Comparison of ENCODE assay signal across 30 cellular contexts in the genomic region with DNA sequence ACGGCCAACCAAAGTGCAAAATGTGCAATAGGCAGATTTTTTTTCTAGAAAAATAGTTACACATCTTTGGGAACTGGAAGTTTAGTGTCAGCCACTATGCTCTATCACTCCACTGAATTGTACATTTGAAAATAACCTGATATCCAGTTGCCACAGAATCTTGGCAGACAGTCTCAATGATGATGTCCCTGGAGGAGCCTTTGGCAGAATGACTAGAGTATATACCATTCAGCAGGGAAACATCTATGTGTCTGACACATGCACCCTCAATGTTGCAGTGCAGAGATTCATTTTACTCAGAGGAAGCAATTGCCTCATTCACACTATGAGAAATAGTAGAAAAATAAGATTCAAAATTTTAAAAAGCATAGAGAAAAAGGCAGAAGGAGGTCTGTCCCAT.
"Had no signal": no experiment of that assay in that cellular context is flagged by ENCODE, and none has a peak within 500 bp of the region (broad histone marks: within the 10 kb centered on the region; RNA-seq: fewer than 3 reads in every experiment).

No MANE protein-coding gene starts in this region.

- DNase-seq: activated CD4-positive, alpha-beta memory T cell treated with anti-CD3 and anti-CD28 coated beads for 36 hours; activated CD4-positive, alpha-beta T cell treated with anti-CD3 and anti-CD28 coated beads for 4 hours; activated CD4-positive, alpha-beta T cell treated with anti-CD3 and anti-CD28 coated beads, Interleukin-2, amount 10 ng/mL, durations not matched to agents 24 days and 14 days; activated CD4-positive, alpha-beta T cell treated with anti-CD3 and anti-CD28 coated beads, Interleukin-2, amount 50 U/mL, for 1 hour; activated CD4-positive, alpha-beta T cell treated with anti-CD3 and anti-CD28 coated beads, Interleukin-2, amount 50 U/mL, for 4 hours; activated CD4-positive, CD25-positive, alpha-beta regulatory T cell; activated CD8-positive, alpha-beta memory T cell treated with anti-CD3 and anti-CD28 coated beads, Interleukin-2, amount 50 U/mL, for 4 hours; activated CD8-positive, alpha-beta T cell treated with anti-CD3 and anti-CD28 coated beads for 36 hours; activated effector memory CD4-positive, alpha-beta T cell treated with anti-CD3 and anti-CD28 coated beads, Interleukin-2, amount 50 U/mL, for 16 hours; activated gamma-delta T cell treated with Interleukin-2 at 50 U/mL for 16 hours; activated naive CD4-positive, alpha-beta T cell; activated naive CD4-positive, alpha-beta T cell treated with anti-CD3 and anti-CD28 coated beads for 36 hours; activated naive CD4-positive, alpha-beta T cell treated with anti-CD3 and anti-CD28 coated beads, Interleukin-2, amount 50 U/mL, for 16 hours; activated naive CD8-positive, alpha-beta T cell treated with anti-CD3 and anti-CD28 coated beads for 36 hours; activated T-cell treated with anti-CD3 and anti-CD28 coated beads for 4 hours; activated T-cell treated with anti-CD3 and anti-CD28 coated beads, Interleukin-2, amount 50 U/mL, for 1 hour; activated T-cell treated with anti-CD3 and anti-CD28 coated beads, Interleukin-2, amount 50 U/mL, for 4 hours; activated T-cell treated with anti-CD3 and anti-CD28 coated beads, Interleukin-2, amount 50 U/mL, for 72 hours; adrenal gland; amniotic stem cell; aorta; body of pancreas; brain microvascular endothelial cell; central memory CD4-positive, alpha-beta T cell; T-helper 1 cell; T-helper 2 cell; T-helper 9 cell; WERI-Rb-1 had no signal

- FAIRE-seq: astrocyte, TTC549 had no signal
